ENCODE assay signal across 23 cellular contexts in genomic region chr10:68618234-68618633, GRCh38. TPM values are rescaled to one million over a fixed set of nuclear protein-coding genes. Genes with fewer than 3 reads are reported as not detected.
A peak's percentile ranks its signal among the peaks of the same experiment; 100 is the strongest.
DNase-seq lines count a peak whose midpoint lies in the region; ATAC-seq and TF ChIP-seq lines count a peak whose summit lies in the region.
"Had no signal": no experiment of that assay in that cellular context is flagged by ENCODE, and none has a peak within 500 bp of the region (broad histone marks: within the 10 kb centered on the region; RNA-seq: fewer than 3 reads in every experiment).

No MANE protein-coding gene starts in this region.

- H3K9me3 Mint-ChIP-seq in Caco-2 (ENCODE audit: unreplicated experiment) (no peaks in the 10 kb centered on the region), endothelial cell (ENCODE audit: unreplicated experiment) (no peaks in the 10 kb centered on the region), mesothelial cell of epicardium (no peaks in the 10 kb centered on the region)
- no peaks in the 10 kb centered on the region for H3K9me3 Mint-ChIP-seq in CD8-positive, alpha-beta T cell
- H3K9me3 Mint-ChIP-seq: CD4-positive, CD25-positive, alpha-beta regulatory T cell had no signal

- intact Hi-C loops in Caco-2 (cut with micrococcal nuclease; ENCODE audit: unreplicated experiment) = loop anchor here (2.0 kb wide), 1 partner anchor 103 kb away; the partner anchor contains the start of gene CCAR1
- intact Hi-C loops in CD8-positive, alpha-beta T cell (cut with DNase I, micrococcal nuclease) = no loop called here

- no peaks in the 10 kb centered on the region for H3K9me3 ChIP-seq in Caco-2
- H3K9me3 ChIP-seq in CD8-positive, alpha-beta T cell (ENCODE audit: low read length) = no peaks in the 10 kb centered on the region
- H3K9me3 ChIP-seq: BLaER1, SJSA1 had no signal

- POLR2A ChIA-PET in Caco-2 (lab: Charles Lee) = interaction anchor here (0.6 to 1.4 kb wide), 3 partner anchors 18 to 103 kb away, joined by 3 to 5 read pairs (median 3); no protein-coding TSS in a partner anchor
- POLR2A ChIA-PET in CD8-positive, alpha-beta T cell (lab: Charles Lee) = interaction anchor here (0.8 kb wide), 1 partner anchor 11 kb away, joined by 3 read pairs; no protein-coding TSS in a partner anchor

- no peak overlapping the region for H3K4me3 ChIP-seq in Caco-2 (ENCODE audit: low read depth, low read length)
- H3K4me3 ChIP-seq in CD8-positive, alpha-beta T cell (ENCODE audit: low read depth, low read length) = no peak overlapping the region
- H3K4me3 ChIP-seq: BLaER1, SJSA1 had no signal

- DNase-seq in Caco-2 (peak in 1 of 2 experiments; percentile 60), NCI-H226 (peak; percentile 73), endothelial cell (ENCODE audit: low spot score) (no peak), mesothelial cell of epicardium (ENCODE audit: low spot score in 2 of 2, unreplicated experiment in 2 of 2) (no peak), AML-193 (lab: John Stamatoyannopoulos, UW) (no peak)
- no peak for DNase-seq in CD8-positive, alpha-beta T cell
- DNase-seq: 8988T; ACHN; CD4-positive, CD25-positive, alpha-beta regulatory T cell; DMS53; KBM-7; NCI-H1105 treated with DMSO at 0.1 percent for 48 hours; NCI-H146; NCI-H2029; NCI-H526 treated with DMSO at 0.1 percent for 48 hours; Right ventricle myocardium superior; RPMI8226 had no signal

- H3K27me3 Mint-ChIP-seq in Caco-2 (ENCODE audit: insufficient read depth, unreplicated experiment) (no peaks in the 10 kb centered on the region), endothelial cell (ENCODE audit: unreplicated experiment) (no peaks in the 10 kb centered on the region), mesothelial cell of epicardium (ENCODE audit: low read depth) (no peaks in the 10 kb centered on the region)
- no peaks in the 10 kb centered on the region for H3K27me3 Mint-ChIP-seq in CD8-positive, alpha-beta T cell (ENCODE audit: low read depth)
- H3K27me3 Mint-ChIP-seq: CD4-positive, CD25-positive, alpha-beta regulatory T cell had no signal

- H3K4me1 Mint-ChIP-seq in Caco-2 (ENCODE audit: low read depth, unreplicated experiment) = peaks cover 30% of the 10 kb centered on the region
- peaks cover 10% of the 10 kb centered on the region for H3K4me1 Mint-ChIP-seq in endothelial cell (ENCODE audit: unreplicated experiment)
- peaks cover 7% of the 10 kb centered on the region for H3K4me1 Mint-ChIP-seq in mesothelial cell of epicardium
- H3K4me1 Mint-ChIP-seq in CD8-positive, alpha-beta T cell (ENCODE audit: low read depth) = peaks cover 4% of the 10 kb centered on the region

- H3K4me1 ChIP-seq in Caco-2 = peaks cover 37% of the 10 kb centered on the region
- no peaks in the 10 kb centered on the region for H3K4me1 ChIP-seq in CD8-positive, alpha-beta T cell (ENCODE audit: insufficient read depth, low read length)
- H3K4me1 ChIP-seq: SJSA1 had no signal

- peaks cover 25% of the 10 kb centered on the region for H3K36me3 Mint-ChIP-seq in Caco-2 (ENCODE audit: insufficient read depth, unreplicated experiment)
- H3K36me3 Mint-ChIP-seq in endothelial cell (ENCODE audit: low read depth, unreplicated experiment) = peaks cover 3% of the 10 kb centered on the region
- H3K36me3 Mint-ChIP-seq in mesothelial cell of epicardium = peaks cover 12% of the 10 kb centered on the region
- peaks cover 11% of the 10 kb centered on the region for H3K36me3 Mint-ChIP-seq in CD8-positive, alpha-beta T cell

- H3K27me3 ChIP-seq in Caco-2 (replicated peaks; ENCODE audit: control insufficient read depth, insufficient read depth, low read length) = no peaks in the 10 kb centered on the region
- H3K27me3 ChIP-seq in CD8-positive, alpha-beta T cell (ENCODE audit: insufficient read depth, low read length) = no peaks in the 10 kb centered on the region
- H3K27me3 ChIP-seq: BLaER1, SJSA1 had no signal

- H3K27ac ChIP-seq in CD8-positive, alpha-beta T cell (ENCODE audit: low read depth, low read length) = no peak overlapping the region
- H3K27ac ChIP-seq: BLaER1, SJSA1 had no signal

- H3K4me3 Mint-ChIP-seq in Caco-2 (ENCODE audit: unreplicated experiment) = peak overlapping the region; percentile 64
- H3K4me3 Mint-ChIP-seq in endothelial cell (ENCODE audit: unreplicated experiment) = no peak overlapping the region
- H3K4me3 Mint-ChIP-seq in mesothelial cell of epicardium = no peak overlapping the region
- H3K4me3 Mint-ChIP-seq in CD8-positive, alpha-beta T cell = no peak overlapping the region
- H3K4me3 Mint-ChIP-seq: CD4-positive, CD25-positive, alpha-beta regulatory T cell had no signal

- peaks cover 1% of the 10 kb centered on the region; the same call in 1 of the 2 replicates for H3K36me3 ChIP-seq in Caco-2 (ENCODE audit: control insufficient read depth, insufficient read depth, low read length)
- no peaks in the 10 kb centered on the region for H3K36me3 ChIP-seq in CD8-positive, alpha-beta T cell (ENCODE audit: insufficient read depth, low read length)
- H3K36me3 ChIP-seq: BLaER1 had no signal

- CTCF ChIA-PET in Caco-2 (lab: Charles Lee) = interaction anchor here (2.0 kb wide), 1 partner anchor 67 kb away, joined by 8 read pairs; no protein-coding TSS in a partner anchor
- CTCF ChIA-PET in CD8-positive, alpha-beta T cell (lab: Charles Lee) = no interaction called here

- ATAC-seq in esophagus mucosa = no peak
- ATAC-seq in CD8-positive, alpha-beta T cell = no peak
- ATAC-seq in HG03457 (IDR thresholded peaks at IDR 0.05; ENCODE audit: unreplicated experiment) = no peak
- ATAC-seq: HCT116, HepG2 had no signal

- BruUV-seq in Caco-2 (replicated peaks; lab: Mats Ljungman, UMichigan) = TSS peak; percentile 28

- no peak for TF ChIP-seq CTCF in Caco-2 (IDR thresholded peaks at IDR 0.05; ENCODE audit: insufficient read depth in 1 of 2, low read depth in 1 of 2, low read length in 1 of 2, severe bottlenecking in 1 of 2, unreplicated experiment in 1 of 2)
- no peak for TF ChIP-seq CTCF in endothelial cell (IDR thresholded peaks at IDR 0.05; ENCODE audit: unreplicated experiment)
- TF ChIP-seq CTCF in mesothelial cell of epicardium (IDR thresholded peaks at IDR 0.05; ENCODE audit: unreplicated experiment) = no peak
- TF ChIP-seq CTCF in CD8-positive, alpha-beta T cell (IDR thresholded peaks at IDR 0.05) = no peak

- peak overlapping the region; percentile 88 for H3K27ac Mint-ChIP-seq in Caco-2 (ENCODE audit: unreplicated experiment)
- peak overlapping the region; percentile 67 for H3K27ac Mint-ChIP-seq in endothelial cell (ENCODE audit: unreplicated experiment)
- H3K27ac Mint-ChIP-seq in mesothelial cell of epicardium = peak overlapping the region; percentile 51
- H3K27ac Mint-ChIP-seq in CD8-positive, alpha-beta T cell = no peak overlapping the region
- H3K27ac Mint-ChIP-seq: CD4-positive, CD25-positive, alpha-beta regulatory T cell had no signal

RNA-seq across cellular contexts. Expression of gene TET1, which starts 58.1 kb away (rescaled TPM):
- 18.6 and 19.1 TPM in 2 replicates for total RNA-seq in Caco-2 (2022)
- 20.3 TPM for total RNA-seq in endothelial cell (ENCODE audit: unreplicated experiment)
- total RNA-seq in mesothelial cell of epicardium = 34.2 to 35.7 TPM (median 35.6 TPM) in 3 replicates
- total RNA-seq in esophagus mucosa = 0.56 TPM
- 1 to 10 TPM; 1.2 to 1.4 TPM for total RNA-seq in CD8-positive, alpha-beta T cell
